ENCODE assay signal across 12 cellular contexts in genomic region chrX:70554081-70554480, GRCh38.
DNase-seq lines count a peak whose midpoint lies in the region; ATAC-seq and TF ChIP-seq lines count a peak whose summit lies in the region.
"Had no signal": no experiment of that assay in that cellular context is flagged by ENCODE, and none has a peak within 500 bp of the region (broad histone marks: within the 10 kb centered on the region; RNA-seq: fewer than 3 reads in every experiment).

No MANE protein-coding gene starts in this region.

- DNase-seq in NCI-H82 (lab: John Stamatoyannopoulos, UW) (peak; percentile 20), NCI-H82 treated with DMSO at 0.1 percent for 48 hours (lab: John Stamatoyannopoulos, UW; ENCODE audit: unreplicated experiment) (no peak), LNCaP clone FGC (ENCODE audit: low read depth) (no peak), mammary epithelial cell (peak; percentile 7), osteoblast (ENCODE audit: insufficient read length, low spot score, missing footprints) (no peak), testis (no peak), lower leg skin (ENCODE audit: low spot score in 2 of 2) (no peak)
- DNase-seq: activated naive CD4-positive, alpha-beta T cell treated with anti-CD3 and anti-CD28 coated beads for 36 hours; C1 segment of cervical spinal cord; NCI-H526 had no signal

- H3K4me1 Mint-ChIP-seq in activated T-helper 17 cell treated with anti-CD3 and anti-CD28 coated beads, Interleukin-2, amount 50 U/mL, for 72 hours = no peaks in the 10 kb centered on the region

- H3K4me3 ChIP-seq in LNCaP clone FGC (ENCODE audit: low read depth, low read length) (no peak overlapping the region), mammary epithelial cell (replicated peaks in 1 of 3; ENCODE audit: insufficient read depth in 1 of 3, low read depth in 2 of 3, low read length in 3 of 3) (no peak overlapping the region), osteoblast (ENCODE audit: insufficient read depth, low read length) (no peak overlapping the region), testis (no peak overlapping the region), lower leg skin (ENCODE audit: low read depth, poor library complexity, severe bottlenecking) (no peak overlapping the region)
- H3K4me3 ChIP-seq: lung had no signal

- H4K20me1 ChIP-seq in mammary epithelial cell (ENCODE audit: insufficient read depth, low read length) (no peaks in the 10 kb centered on the region), osteoblast (ENCODE audit: insufficient read depth, low read length) (no peaks in the 10 kb centered on the region)

- H3K9me3 Mint-ChIP-seq in activated T-helper 17 cell treated with anti-CD3 and anti-CD28 coated beads, Interleukin-2, amount 50 U/mL, for 72 hours = no peaks in the 10 kb centered on the region

- H3K27ac Mint-ChIP-seq in activated T-helper 17 cell treated with anti-CD3 and anti-CD28 coated beads, Interleukin-2, amount 50 U/mL, for 72 hours = no peak overlapping the region
- H3K27ac Mint-ChIP-seq: activated naive CD4-positive, alpha-beta T cell treated with anti-CD3 and anti-CD28 coated beads for 36 hours had no signal

- TF ChIP-seq CTCF in LNCaP clone FGC (IDR thresholded peaks at IDR 0.05; ENCODE audit: control insufficient read depth, extremely low read depth, insufficient read depth) = peak; percentile 23; the same call in 1 of the 2 replicates
- peak in 1 of 2 donors; percentile 28 for TF ChIP-seq CTCF in mammary epithelial cell (conservative IDR thresholded peaks at IDR 0.05 in 1 of 2, IDR thresholded peaks at IDR 0.05 in 1 of 2; ENCODE audit: extremely low read depth in 1 of 2, insufficient read depth in 1 of 2, low read depth in 1 of 2, low read length in 2 of 2)
- peak; percentile 23 for TF ChIP-seq CTCF in osteoblast (IDR thresholded peaks at IDR 0.05; ENCODE audit: extremely low read depth, low read depth, low read length)
- TF ChIP-seq CTCF in testis (IDR thresholded peaks at IDR 0.05) = no peak
- TF ChIP-seq CTCF in lower leg skin (IDR thresholded peaks at IDR 0.05) = no peak

- ATAC-seq in activated T-helper 17 cell treated with anti-CD3 and anti-CD28 coated beads, Interleukin-2, amount 50 U/mL, for 72 hours (replicated peaks) = no peak

- H3K79me2 ChIP-seq in mammary epithelial cell (ENCODE audit: insufficient read depth, low read length) = no peaks in the 10 kb centered on the region
- no peaks in the 10 kb centered on the region for H3K79me2 ChIP-seq in osteoblast (ENCODE audit: insufficient read depth, low read length)

- 0% methylated on average over 2 of the region's 2 CpGs for WGBS in mammary epithelial cell (ENCODE audit: low coverage, missing lambda C conversion rate)
- WGBS in testis, 2 donors = 15 to 43% methylated on average over 2 of the region's 2 CpGs
- 11% methylated on average over 2 of the region's 2 CpGs for WGBS in lower leg skin, 2 donors

- H3K27ac ChIP-seq in mammary epithelial cell (ENCODE audit: insufficient read depth, low read depth, low read length) (no peak overlapping the region), osteoblast (ENCODE audit: low read depth, low read length) (no peak overlapping the region), testis (no peak overlapping the region)

- no peak for TF ChIP-seq POLR2A in testis (IDR thresholded peaks at IDR 0.05)
- no peak for TF ChIP-seq POLR2A in lower leg skin (IDR thresholded peaks at IDR 0.05)

- no peaks in the 10 kb centered on the region for H3K4me1 ChIP-seq in mammary epithelial cell (ENCODE audit: insufficient read depth, low read length)
- H3K4me1 ChIP-seq in osteoblast (ENCODE audit: insufficient read depth, low read length) = no peaks in the 10 kb centered on the region
- no peaks in the 10 kb centered on the region for H3K4me1 ChIP-seq in testis

- dilution Hi-C loops in mammary epithelial cell (cut with HindIII; ENCODE audit: low sequenced_read_pairs) = no loop called here

- H3K27me3 Mint-ChIP-seq in activated T-helper 17 cell treated with anti-CD3 and anti-CD28 coated beads, Interleukin-2, amount 50 U/mL, for 72 hours = no peaks in the 10 kb centered on the region

- intact Hi-C loops in mammary epithelial cell (cut with micrococcal nuclease) (loop anchor here (1.0 kb wide), 1 partner anchor 100 kb away; no protein-coding TSS in a partner anchor), testis (cut with DNase I; ENCODE audit: low total_unique reads) (no loop called here), lower leg skin (cut with DNase I; ENCODE audit: low total_unique reads) (no loop called here)

- H3K4me3 Mint-ChIP-seq in activated T-helper 17 cell treated with anti-CD3 and anti-CD28 coated beads, Interleukin-2, amount 50 U/mL, for 72 hours = no peak overlapping the region
- H3K4me3 Mint-ChIP-seq: activated naive CD4-positive, alpha-beta T cell treated with anti-CD3 and anti-CD28 coated beads for 36 hours had no signal

- no peak overlapping the region for H3K9ac ChIP-seq in mammary epithelial cell (ENCODE audit: insufficient read depth, low read length)

- no peak overlapping the region for H3K4me2 ChIP-seq in mammary epithelial cell (ENCODE audit: insufficient read depth, low read depth, low read length)
- no peak overlapping the region for H3K4me2 ChIP-seq in osteoblast (ENCODE audit: insufficient read depth, low read length)

- H3K27me3 ChIP-seq in mammary epithelial cell (ENCODE audit: insufficient read depth, low read length) (no peaks in the 10 kb centered on the region), osteoblast (ENCODE audit: insufficient read depth, low read length) (peaks cover 6% of the 10 kb centered on the region), testis (no peaks in the 10 kb centered on the region)

- CTCF ChIA-PET in mammary epithelial cell (lab: Charles Lee; ENCODE audit: low non-redundant PET) = interaction anchor here (0.6 kb wide), 1 partner anchor 111 kb away, joined by 4 read pairs; no protein-coding TSS in a partner anchor

- H3K36me3 ChIP-seq in mammary epithelial cell (ENCODE audit: insufficient read depth, low read length) = no peaks in the 10 kb centered on the region
- no peaks in the 10 kb centered on the region for H3K36me3 ChIP-seq in osteoblast (ENCODE audit: insufficient read depth, low read length)
- no peaks in the 10 kb centered on the region for H3K36me3 ChIP-seq in testis (ENCODE audit: low read depth, missing control alignments)

- in situ Hi-C loops in mammary epithelial cell (cut with MboI; ENCODE audit: low sequenced_read_pairs in 2 of 2) = no loop called here

- H3K9me3 ChIP-seq in mammary epithelial cell (replicated peaks; ENCODE audit: insufficient read depth, low read length) (peaks cover 3% of the 10 kb centered on the region), osteoblast (ENCODE audit: low read depth, low read length) (no peaks in the 10 kb centered on the region), testis (no peaks in the 10 kb centered on the region)

- no TSS peak for BruUV-seq in mammary epithelial cell (replicated peaks; lab: Mats Ljungman, UMichigan)

- no peaks in the 10 kb centered on the region for H3K36me3 Mint-ChIP-seq in activated T-helper 17 cell treated with anti-CD3 and anti-CD28 coated beads, Interleukin-2, amount 50 U/mL, for 72 hours (ENCODE audit: low read depth)

- H2AFZ ChIP-seq in mammary epithelial cell (ENCODE audit: low read depth, low read length) = no peak overlapping the region
- H2AFZ ChIP-seq in osteoblast (ENCODE audit: low read length) = no peak overlapping the region

Comparison
In these comparisons a context has a peak if more than half of its experiments do, and no peak if none do; other contexts are left out.
1. DNase-seq: peak in NCI-H82 (single experiment) and mammary epithelial cell (single experiment); none in NCI-H82 treated with DMSO at 0.1 percent for 48 hours (single experiment), LNCaP clone FGC (single experiment), osteoblast (single experiment), testis (single experiment) and lower leg skin (0 of 2).
2. CTCF ChIP-seq: peak in LNCaP clone FGC (single experiment) and osteoblast (single experiment); none in testis (0 of 3) and lower leg skin (0 of 3).